Comparison of ENCODE assay signal across 1 cellular context in the genomic region with DNA sequence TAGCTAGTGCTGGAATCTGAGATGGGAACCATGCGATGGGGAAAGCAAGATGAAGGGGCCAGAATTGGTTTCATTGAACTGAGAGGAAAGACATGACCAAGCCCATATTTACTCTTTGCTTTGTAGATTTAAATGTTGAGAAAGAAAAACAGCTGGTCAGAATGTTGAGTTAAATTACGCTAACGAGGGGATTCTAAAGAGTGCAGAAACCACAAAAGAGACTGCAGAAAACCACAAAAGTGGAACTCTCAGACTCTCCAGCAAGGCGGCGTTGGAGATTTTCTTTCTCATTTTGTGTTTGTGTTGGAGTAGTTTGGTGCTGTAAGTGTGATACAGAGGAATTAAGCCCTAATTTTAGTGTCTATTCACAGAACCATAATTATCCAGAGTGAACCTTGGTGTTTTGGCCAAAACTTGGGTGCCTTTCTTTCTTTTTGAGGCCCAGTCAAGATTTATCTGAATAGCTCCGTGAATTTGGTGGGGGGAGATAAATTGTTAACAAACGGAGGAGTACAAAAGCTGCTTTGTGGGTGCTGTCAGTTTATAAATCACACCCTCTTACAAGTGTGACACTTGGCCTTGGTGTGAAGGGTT.
TF ChIP-seq lines count a peak whose summit lies in the region.

No MANE protein-coding gene starts in this region.

TF ChIP-seq in K562, 482 proteins besides CTCF, POLR2A, EP300 and RAD21:
- no peak for TF ChIP-seq NUFIP1 (IDR thresholded peaks at IDR 0.05; ENCODE audit: partially characterized antibody)
- TF ChIP-seq ZFX (CRISPR knock-in tag; IDR thresholded peaks at IDR 0.05), result no peak
- TF ChIP-seq, protein P1, sequence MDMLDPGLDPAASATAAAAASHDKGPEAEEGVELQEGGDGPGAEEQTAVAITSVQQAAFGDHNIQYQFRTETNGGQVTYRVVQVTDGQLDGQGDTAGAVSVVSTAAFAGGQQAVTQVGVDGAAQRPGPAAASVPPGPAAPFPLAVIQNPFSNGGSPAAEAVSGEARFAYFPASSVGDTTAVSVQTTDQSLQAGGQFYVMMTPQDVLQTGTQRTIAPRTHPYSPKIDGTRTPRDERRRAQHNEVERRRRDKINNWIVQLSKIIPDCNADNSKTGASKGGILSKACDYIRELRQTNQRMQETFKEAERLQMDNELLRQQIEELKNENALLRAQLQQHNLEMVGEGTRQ (CRISPR knock-in tag; IDR thresholded peaks at IDR 0.05), result no peak
- TF ChIP-seq ZNF75A (CRISPR knock-in tag; IDR thresholded peaks at IDR 0.05), result no peak
- no peak for TF ChIP-seq NFE2L1 (tag; IDR thresholded peaks at IDR 0.05; ENCODE audit: borderline replicate concordance, low read depth)
- TF ChIP-seq ZNF707 (CRISPR knock-in tag; conservative IDR thresholded peaks at IDR 0.05), result no peak
